In the genomic region with DNA sequence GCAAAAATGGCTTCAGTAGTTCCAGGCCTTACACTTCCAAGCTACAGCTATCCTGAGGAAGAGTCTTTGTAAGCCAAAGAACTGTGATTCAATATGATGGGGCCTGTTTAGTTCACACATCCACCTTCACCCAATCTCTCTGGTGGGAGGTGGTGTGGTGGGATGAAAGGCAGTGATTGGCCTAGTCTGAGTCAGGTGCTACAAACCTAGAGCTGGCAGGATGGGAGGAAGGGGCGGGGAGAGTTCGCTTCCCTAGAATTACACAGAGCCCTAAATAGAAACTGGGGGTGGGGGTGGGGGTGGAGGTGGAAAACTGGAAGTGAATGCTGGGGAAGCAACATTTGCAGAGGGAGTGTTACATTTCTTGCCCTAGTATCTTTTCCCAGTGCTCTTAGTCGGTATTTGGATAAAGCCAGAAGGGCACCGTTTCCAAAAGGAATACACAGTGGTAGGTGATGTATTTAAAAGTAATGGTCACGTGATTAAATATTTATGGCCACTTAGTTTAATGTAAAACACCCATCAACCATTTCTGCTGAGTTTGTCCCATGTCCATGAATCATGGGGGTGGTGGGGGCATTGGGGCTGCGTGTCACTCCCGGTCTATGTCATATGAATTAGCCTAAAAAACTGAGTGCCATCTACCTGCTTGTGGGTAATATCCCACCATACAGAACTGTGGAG, we compare ENCODE assay signal across 1 cellular context.
TF ChIP-seq lines count a peak whose summit lies in the region.

No MANE protein-coding gene starts in this region.

TF ChIP-seq in K562, 482 proteins besides CTCF, POLR2A, EP300 and RAD21 (continues in another document):
- TF ChIP-seq, protein P1, sequence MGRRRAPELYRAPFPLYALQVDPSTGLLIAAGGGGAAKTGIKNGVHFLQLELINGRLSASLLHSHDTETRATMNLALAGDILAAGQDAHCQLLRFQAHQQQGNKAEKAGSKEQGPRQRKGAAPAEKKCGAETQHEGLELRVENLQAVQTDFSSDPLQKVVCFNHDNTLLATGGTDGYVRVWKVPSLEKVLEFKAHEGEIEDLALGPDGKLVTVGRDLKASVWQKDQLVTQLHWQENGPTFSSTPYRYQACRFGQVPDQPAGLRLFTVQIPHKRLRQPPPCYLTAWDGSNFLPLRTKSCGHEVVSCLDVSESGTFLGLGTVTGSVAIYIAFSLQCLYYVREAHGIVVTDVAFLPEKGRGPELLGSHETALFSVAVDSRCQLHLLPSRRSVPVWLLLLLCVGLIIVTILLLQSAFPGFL (CRISPR knock-in tag; IDR thresholded peaks at IDR 0.05): no peak
- no peak for TF ChIP-seq NFXL1 (CRISPR knock-in tag; IDR thresholded peaks at IDR 0.05)
- no peak for TF ChIP-seq RUNX1 (IDR thresholded peaks at IDR 0.05; ENCODE audit: low read depth)
- no peak for TF ChIP-seq SP2 (IDR thresholded peaks at IDR 0.05; ENCODE audit: extremely low read depth, low read depth, low read length, poor library complexity, severe bottlenecking)
- TF ChIP-seq HMG20B (CRISPR knock-in tag; IDR thresholded peaks at IDR 0.05): no peak
- no peak for TF ChIP-seq GABPB1 (CRISPR knock-in tag; IDR thresholded peaks at IDR 0.05)
- TF ChIP-seq, protein P2, sequence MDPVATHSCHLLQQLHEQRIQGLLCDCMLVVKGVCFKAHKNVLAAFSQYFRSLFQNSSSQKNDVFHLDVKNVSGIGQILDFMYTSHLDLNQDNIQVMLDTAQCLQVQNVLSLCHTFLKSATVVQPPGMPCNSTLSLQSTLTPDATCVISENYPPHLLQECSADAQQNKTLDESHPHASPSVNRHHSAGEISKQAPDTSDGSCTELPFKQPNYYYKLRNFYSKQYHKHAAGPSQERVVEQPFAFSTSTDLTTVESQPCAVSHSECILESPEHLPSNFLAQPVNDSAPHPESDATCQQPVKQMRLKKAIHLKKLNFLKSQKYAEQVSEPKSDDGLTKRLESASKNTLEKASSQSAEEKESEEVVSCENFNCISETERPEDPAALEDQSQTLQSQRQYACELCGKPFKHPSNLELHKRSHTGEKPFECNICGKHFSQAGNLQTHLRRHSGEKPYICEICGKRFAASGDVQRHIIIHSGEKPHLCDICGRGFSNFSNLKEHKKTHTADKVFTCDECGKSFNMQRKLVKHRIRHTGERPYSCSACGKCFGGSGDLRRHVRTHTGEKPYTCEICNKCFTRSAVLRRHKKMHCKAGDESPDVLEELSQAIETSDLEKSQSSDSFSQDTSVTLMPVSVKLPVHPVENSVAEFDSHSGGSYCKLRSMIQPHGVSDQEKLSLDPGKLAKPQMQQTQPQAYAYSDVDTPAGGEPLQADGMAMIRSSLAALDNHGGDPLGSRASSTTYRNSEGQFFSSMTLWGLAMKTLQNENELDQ (CRISPR knock-in tag; IDR thresholded peaks at IDR 0.05; ENCODE audit: borderline replicate concordance): no peak
- TF ChIP-seq TOE1 (IDR thresholded peaks at IDR 0.05; ENCODE audit: borderline replicate concordance): peak; percentile 78; the same call in 1 of the 2 replicates
- TF ChIP-seq TOE1 (CRISPR knock-in tag; IDR thresholded peaks at IDR 0.05; ENCODE audit: borderline replicate concordance, low read depth): no peak
- TF ChIP-seq, protein P3, sequence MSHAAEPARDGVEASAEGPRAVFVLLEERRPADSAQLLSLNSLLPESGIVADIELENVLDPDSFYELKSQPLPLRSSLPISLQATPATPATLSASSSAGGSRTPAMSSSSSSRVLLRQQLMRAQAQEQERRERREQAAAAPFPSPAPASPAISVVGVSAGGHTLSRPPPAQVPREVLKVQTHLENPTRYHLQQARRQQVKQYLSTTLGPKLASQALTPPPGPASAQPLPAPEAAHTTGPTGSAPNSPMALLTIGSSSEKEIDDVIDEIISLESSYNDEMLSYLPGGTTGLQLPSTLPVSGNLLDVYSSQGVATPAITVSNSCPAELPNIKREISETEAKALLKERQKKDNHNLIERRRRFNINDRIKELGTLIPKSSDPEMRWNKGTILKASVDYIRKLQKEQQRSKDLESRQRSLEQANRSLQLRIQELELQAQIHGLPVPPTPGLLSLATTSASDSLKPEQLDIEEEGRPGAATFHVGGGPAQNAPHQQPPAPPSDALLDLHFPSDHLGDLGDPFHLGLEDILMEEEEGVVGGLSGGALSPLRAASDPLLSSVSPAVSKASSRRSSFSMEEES (CRISPR knock-in tag; IDR thresholded peaks at IDR 0.05): peak; percentile 89
- TF ChIP-seq TAF15 (IDR thresholded peaks at IDR 0.05; ENCODE audit: low read depth, low read length): no peak
- no peak for TF ChIP-seq GATAD2A (IDR thresholded peaks at IDR 0.05)
- no peak for TF ChIP-seq ARID1B (IDR thresholded peaks at IDR 0.05)
- no peak for TF ChIP-seq SETDB1 (IDR thresholded peaks at IDR 0.05; ENCODE audit: low read length)
- TF ChIP-seq ZFP36 (IDR thresholded peaks at IDR 0.05; ENCODE audit: low read depth, low read length, partially characterized antibody): no peak
- TF ChIP-seq EP400 (IDR thresholded peaks at IDR 0.05): no peak
- no peak for TF ChIP-seq WHSC1 (IDR thresholded peaks at IDR 0.05; ENCODE audit: low read length)
- no peak for TF ChIP-seq SUPT5H (IDR thresholded peaks at IDR 0.05)
- TF ChIP-seq, protein P4, sequence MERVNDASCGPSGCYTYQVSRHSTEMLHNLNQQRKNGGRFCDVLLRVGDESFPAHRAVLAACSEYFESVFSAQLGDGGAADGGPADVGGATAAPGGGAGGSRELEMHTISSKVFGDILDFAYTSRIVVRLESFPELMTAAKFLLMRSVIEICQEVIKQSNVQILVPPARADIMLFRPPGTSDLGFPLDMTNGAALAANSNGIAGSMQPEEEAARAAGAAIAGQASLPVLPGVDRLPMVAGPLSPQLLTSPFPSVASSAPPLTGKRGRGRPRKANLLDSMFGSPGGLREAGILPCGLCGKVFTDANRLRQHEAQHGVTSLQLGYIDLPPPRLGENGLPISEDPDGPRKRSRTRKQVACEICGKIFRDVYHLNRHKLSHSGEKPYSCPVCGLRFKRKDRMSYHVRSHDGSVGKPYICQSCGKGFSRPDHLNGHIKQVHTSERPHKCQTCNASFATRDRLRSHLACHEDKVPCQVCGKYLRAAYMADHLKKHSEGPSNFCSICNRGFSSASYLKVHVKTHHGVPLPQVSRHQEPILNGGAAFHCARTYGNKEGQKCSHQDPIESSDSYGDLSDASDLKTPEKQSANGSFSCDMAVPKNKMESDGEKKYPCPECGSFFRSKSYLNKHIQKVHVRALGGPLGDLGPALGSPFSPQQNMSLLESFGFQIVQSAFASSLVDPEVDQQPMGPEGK (CRISPR knock-in tag; IDR thresholded peaks at IDR 0.05; ENCODE audit: borderline replicate concordance): no peak
- TF ChIP-seq ZNF436 (CRISPR knock-in tag; IDR thresholded peaks at IDR 0.05): no peak
- no peak for TF ChIP-seq TAL1 (IDR thresholded peaks at IDR 0.05)
- TF ChIP-seq ZNF232 (CRISPR knock-in tag; IDR thresholded peaks at IDR 0.05): no peak
- TF ChIP-seq MBD2 (IDR thresholded peaks at IDR 0.05; ENCODE audit: borderline replicate concordance, low read depth): no peak
- TF ChIP-seq ZNF184 (CRISPR knock-in tag; IDR thresholded peaks at IDR 0.05): no peak
- TF ChIP-seq HDGF (IDR thresholded peaks at IDR 0.05): no peak
- TF ChIP-seq ELF2 (CRISPR knock-in tag; IDR thresholded peaks at IDR 0.05): no peak
- 0 out of 2 replicates have a peak, but pooled peaks have one; percentile 16 for TF ChIP-seq BHLHE40 (IDR thresholded peaks at IDR 0.05; ENCODE audit: low read length)
- TF ChIP-seq EGR1 (conservative IDR thresholded peaks at IDR 0.05): 0 out of 2 replicates have a peak, but pooled peaks have one; percentile 12
- no peak for TF ChIP-seq STAG1 (CRISPR knock-in tag; IDR thresholded peaks at IDR 0.05; ENCODE audit: borderline replicate concordance)
- TF ChIP-seq, protein P5, sequence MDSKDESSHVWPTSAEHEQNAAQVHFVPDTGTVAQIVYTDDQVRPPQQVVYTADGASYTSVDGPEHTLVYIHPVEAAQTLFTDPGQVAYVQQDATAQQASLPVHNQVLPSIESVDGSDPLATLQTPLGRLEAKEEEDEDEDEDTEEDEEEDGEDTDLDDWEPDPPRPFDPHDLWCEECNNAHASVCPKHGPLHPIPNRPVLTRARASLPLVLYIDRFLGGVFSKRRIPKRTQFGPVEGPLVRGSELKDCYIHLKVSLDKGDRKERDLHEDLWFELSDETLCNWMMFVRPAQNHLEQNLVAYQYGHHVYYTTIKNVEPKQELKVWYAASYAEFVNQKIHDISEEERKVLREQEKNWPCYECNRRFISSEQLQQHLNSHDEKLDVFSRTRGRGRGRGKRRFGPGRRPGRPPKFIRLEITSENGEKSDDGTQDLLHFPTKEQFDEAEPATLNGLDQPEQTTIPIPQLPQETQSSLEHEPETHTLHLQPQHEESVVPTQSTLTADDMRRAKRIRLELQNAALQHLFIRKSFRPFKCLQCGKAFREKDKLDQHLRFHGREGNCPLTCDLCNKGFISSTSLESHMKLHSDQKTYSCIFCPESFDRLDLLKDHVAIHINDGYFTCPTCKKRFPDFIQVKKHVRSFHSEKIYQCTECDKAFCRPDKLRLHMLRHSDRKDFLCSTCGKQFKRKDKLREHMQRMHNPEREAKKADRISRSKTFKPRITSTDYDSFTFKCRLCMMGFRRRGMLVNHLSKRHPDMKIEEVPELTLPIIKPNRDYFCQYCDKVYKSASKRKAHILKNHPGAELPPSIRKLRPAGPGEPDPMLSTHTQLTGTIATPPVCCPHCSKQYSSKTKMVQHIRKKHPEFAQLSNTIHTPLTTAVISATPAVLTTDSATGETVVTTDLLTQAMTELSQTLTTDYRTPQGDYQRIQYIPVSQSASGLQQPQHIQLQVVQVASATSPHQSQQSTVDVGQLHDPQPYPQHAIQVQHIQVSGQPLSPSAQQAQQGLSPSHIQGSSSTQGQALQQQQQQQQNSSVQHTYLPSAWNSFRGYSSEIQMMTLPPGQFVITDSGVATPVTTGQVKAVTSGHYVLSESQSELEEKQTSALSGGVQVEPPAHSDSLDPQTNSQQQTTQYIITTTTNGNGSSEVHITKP (IDR thresholded peaks at IDR 0.05; ENCODE audit: partially characterized antibody): peak; percentile 30
- TF ChIP-seq ESRRA (IDR thresholded peaks at IDR 0.05; ENCODE audit: borderline replicate concordance, low read depth): no peak
- TF ChIP-seq ZNF274 (IDR thresholded peaks at IDR 0.05; ENCODE audit: borderline replicate concordance, low read depth, low read length): no peak
- no peak for TF ChIP-seq SPI1 (IDR thresholded peaks at IDR 0.05; ENCODE audit: borderline replicate concordance, low read depth, low read length)
- TF ChIP-seq CBFA2T2 (conservative IDR thresholded peaks at IDR 0.05): peak; percentile 23; the same call in 1 of the 2 replicates
- TF ChIP-seq GTF2E2 (tag; IDR thresholded peaks at IDR 0.05): no peak
- no peak for TF ChIP-seq ZBTB1 (CRISPR knock-in tag; IDR thresholded peaks at IDR 0.05; ENCODE audit: borderline replicate concordance, low read depth)
- TF ChIP-seq, protein P6, sequence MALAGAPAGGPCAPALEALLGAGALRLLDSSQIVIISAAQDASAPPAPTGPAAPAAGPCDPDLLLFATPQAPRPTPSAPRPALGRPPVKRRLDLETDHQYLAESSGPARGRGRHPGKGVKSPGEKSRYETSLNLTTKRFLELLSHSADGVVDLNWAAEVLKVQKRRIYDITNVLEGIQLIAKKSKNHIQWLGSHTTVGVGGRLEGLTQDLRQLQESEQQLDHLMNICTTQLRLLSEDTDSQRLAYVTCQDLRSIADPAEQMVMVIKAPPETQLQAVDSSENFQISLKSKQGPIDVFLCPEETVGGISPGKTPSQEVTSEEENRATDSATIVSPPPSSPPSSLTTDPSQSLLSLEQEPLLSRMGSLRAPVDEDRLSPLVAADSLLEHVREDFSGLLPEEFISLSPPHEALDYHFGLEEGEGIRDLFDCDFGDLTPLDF (CRISPR knock-in tag; IDR thresholded peaks at IDR 0.05): no peak
- peak; percentile 79 for TF ChIP-seq RAD51 (IDR thresholded peaks at IDR 0.05; ENCODE audit: borderline replicate concordance, low read depth)
- TF ChIP-seq, protein P7, sequence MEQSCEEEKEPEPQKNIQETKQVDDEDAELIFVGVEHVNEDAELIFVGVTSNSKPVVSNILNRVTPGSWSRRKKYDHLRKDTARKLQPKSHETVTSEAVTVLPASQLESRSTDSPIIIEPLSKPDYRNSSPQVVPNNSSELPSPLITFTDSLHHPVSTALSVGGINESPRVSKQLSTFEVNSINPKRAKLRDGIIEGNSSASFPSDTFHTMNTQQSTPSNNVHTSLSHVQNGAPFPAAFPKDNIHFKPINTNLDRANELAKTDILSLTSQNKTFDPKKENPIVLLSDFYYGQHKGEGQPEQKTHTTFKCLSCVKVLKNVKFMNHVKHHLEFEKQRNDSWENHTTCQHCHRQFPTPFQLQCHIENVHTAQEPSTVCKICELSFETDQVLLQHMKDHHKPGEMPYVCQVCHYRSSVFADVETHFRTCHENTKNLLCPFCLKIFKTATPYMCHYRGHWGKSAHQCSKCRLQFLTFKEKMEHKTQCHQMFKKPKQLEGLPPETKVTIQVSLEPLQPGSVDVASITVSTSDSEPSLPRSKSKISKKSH (CRISPR knock-in tag; IDR thresholded peaks at IDR 0.05): no peak
- no peak for TF ChIP-seq ZNF3 (CRISPR knock-in tag; IDR thresholded peaks at IDR 0.05)
- TF ChIP-seq, protein P8, sequence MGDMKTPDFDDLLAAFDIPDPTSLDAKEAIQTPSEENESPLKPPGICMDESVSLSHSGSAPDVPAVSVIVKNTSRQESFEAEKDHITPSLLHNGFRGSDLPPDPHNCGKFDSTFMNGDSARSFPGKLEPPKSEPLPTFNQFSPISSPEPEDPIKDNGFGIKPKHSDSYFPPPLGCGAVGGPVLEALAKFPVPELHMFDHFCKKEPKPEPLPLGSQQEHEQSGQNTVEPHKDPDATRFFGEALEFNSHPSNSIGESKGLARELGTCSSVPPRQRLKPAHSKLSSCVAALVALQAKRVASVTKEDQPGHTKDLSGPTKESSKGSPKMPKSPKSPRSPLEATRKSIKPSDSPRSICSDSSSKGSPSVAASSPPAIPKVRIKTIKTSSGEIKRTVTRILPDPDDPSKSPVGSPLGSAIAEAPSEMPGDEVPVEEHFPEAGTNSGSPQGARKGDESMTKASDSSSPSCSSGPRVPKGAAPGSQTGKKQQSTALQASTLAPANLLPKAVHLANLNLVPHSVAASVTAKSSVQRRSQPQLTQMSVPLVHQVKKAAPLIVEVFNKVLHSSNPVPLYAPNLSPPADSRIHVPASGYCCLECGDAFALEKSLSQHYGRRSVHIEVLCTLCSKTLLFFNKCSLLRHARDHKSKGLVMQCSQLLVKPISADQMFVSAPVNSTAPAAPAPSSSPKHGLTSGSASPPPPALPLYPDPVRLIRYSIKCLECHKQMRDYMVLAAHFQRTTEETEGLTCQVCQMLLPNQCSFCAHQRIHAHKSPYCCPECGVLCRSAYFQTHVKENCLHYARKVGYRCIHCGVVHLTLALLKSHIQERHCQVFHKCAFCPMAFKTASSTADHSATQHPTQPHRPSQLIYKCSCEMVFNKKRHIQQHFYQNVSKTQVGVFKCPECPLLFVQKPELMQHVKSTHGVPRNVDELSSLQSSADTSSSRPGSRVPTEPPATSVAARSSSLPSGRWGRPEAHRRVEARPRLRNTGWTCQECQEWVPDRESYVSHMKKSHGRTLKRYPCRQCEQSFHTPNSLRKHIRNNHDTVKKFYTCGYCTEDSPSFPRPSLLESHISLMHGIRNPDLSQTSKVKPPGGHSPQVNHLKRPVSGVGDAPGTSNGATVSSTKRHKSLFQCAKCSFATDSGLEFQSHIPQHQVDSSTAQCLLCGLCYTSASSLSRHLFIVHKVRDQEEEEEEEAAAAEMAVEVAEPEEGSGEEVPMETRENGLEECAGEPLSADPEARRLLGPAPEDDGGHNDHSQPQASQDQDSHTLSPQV (IDR thresholded peaks at IDR 0.05): no peak
- TF ChIP-seq, protein P9, sequence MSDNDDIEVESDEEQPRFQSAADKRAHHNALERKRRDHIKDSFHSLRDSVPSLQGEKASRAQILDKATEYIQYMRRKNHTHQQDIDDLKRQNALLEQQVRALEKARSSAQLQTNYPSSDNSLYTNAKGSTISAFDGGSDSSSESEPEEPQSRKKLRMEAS (CRISPR knock-in tag; IDR thresholded peaks at IDR 0.05): no peak
- no peak for TF ChIP-seq STAT5A (IDR thresholded peaks at IDR 0.05; ENCODE audit: borderline replicate concordance, low read length)
